In genomic region chr13:33230178-33230881, GRCh38 we compare ENCODE assay signal across 12 cellular contexts. TPM values are rescaled to one million over a fixed set of nuclear protein-coding genes. Genes with fewer than 3 reads are reported as not detected.
A peak's percentile ranks its signal among the peaks of the same experiment; 100 is the strongest.
DNase-seq lines count a peak whose midpoint lies in the region; ATAC-seq and TF ChIP-seq lines count a peak whose summit lies in the region.
"Had no signal": no experiment of that assay in that cellular context is flagged by ENCODE, and none has a peak within 500 bp of the region (broad histone marks: within the 10 kb centered on the region; RNA-seq: fewer than 3 reads in every experiment).

No MANE protein-coding gene starts in this region.

- H3K9me3 ChIP-seq in skeletal muscle tissue (ENCODE audit: control insufficient read depth in 3 of 3, low read length in 3 of 3): no peaks in the 10 kb centered on the region

- peak overlapping the region; percentile 76 for H3K27ac ChIP-seq in angular gyrus (ENCODE audit: low read depth, low read length)
- peak overlapping the region; percentile 9 for H3K27ac ChIP-seq in foreskin keratinocyte
- peak overlapping the region; percentile 48 for H3K27ac ChIP-seq in skeletal muscle tissue (ENCODE audit: low read depth, low read length)

- no peak overlapping the region for H3K9ac ChIP-seq in skeletal muscle tissue (ENCODE audit: low read depth in 1 of 3, low read length in 3 of 3)

- peaks cover 45% of the 10 kb centered on the region for H3K4me1 ChIP-seq in foreskin keratinocyte
- peaks cover 28 to 47% (median 29%) of the 10 kb centered on the region in 3 donors for H3K4me1 ChIP-seq in skeletal muscle tissue (ENCODE audit: control insufficient read depth in 3 of 3, insufficient read depth in 3 of 3, low read length in 3 of 3)

- H3K36me3 ChIP-seq in skeletal muscle tissue (ENCODE audit: control insufficient read depth in 3 of 3, insufficient read depth in 3 of 3, low read length in 3 of 3): peaks cover 0 to 2% (median 0%) of the 10 kb centered on the region in 3 donors

- DNase-seq in GM04504 (ENCODE audit: low read depth): peak; percentile 26
- DNase-seq in foreskin keratinocyte: no peak
- DNase-seq in GDM1 (lab: John Stamatoyannopoulos, UW): no peak
- no peak for DNase-seq in NCI-H2171 treated with DMSO at 0.1 percent for 48 hours (lab: John Stamatoyannopoulos, UW)
- no peak for DNase-seq in SIG-M5 treated with dmso at 0.1 percent for 504 hours (lab: John Stamatoyannopoulos, UW; ENCODE audit: unreplicated experiment)
- DNase-seq in NCI-H2029 treated with DMSO at 0.1 percent for 48 hours (lab: John Stamatoyannopoulos, UW): no peak
- DNase-seq: activated CD4-positive, alpha-beta T cell treated with anti-CD3 and anti-CD28 coated beads, Interleukin-2, amount 10 ng/mL, durations not matched to agents 24 days and 14 days; activated naive CD8-positive, alpha-beta T cell treated with anti-CD3 and anti-CD28 coated beads, Interleukin-2, amount 10 ng/mL, durations not matched to agents 7 days and 5 days; NCI-H1694 treated with DMSO at 0.1 percent for 48 hours; RPMI8226 had no signal

- peak; percentile 53 for ATAC-seq in foreskin keratinocyte

- H3K27me3 ChIP-seq in foreskin keratinocyte (no peaks in the 10 kb centered on the region), skeletal muscle tissue (ENCODE audit: control insufficient read depth in 3 of 3, insufficient read depth in 3 of 3, low read length in 3 of 3) (no peaks in the 10 kb centered on the region)

- no peak for TF ChIP-seq CTCF in foreskin keratinocyte (conservative IDR thresholded peaks at IDR 0.05)

- H3K4me3 ChIP-seq in skeletal muscle tissue (ENCODE audit: low read length in 3 of 3): no peak overlapping the region

RNA-seq across cellular contexts. Expression of gene STARD13, which starts 55.2 kb away (rescaled TPM):
- 12.6 and 13.2 TPM in 2 replicates for total RNA-seq in foreskin keratinocyte
- polyA plus RNA-seq in foreskin keratinocyte: 2.3 and 3.5 TPM in 2 replicates
- total RNA-seq in skeletal muscle tissue: 30.3 TPM

Comparison
In these comparisons a context has a peak if more than half of its experiments do, and no peak if none do; other contexts are left out.
1. H3K27ac ChIP-seq: peak in every context shown above with its lines; median percentile 76 in angular gyrus; 48 in skeletal muscle tissue; 9 in foreskin keratinocyte.